In genomic region chr21:38306407-38306806, GRCh38 we compare ENCODE assay signal across 1 cellular context.
TF ChIP-seq lines count a peak whose summit lies in the region.

No MANE protein-coding gene starts in this region.

TF ChIP-seq in A549, 52 proteins besides CTCF, POLR2A, EP300 and RAD21 (continued from another document):
- TF ChIP-seq, protein P1, sequence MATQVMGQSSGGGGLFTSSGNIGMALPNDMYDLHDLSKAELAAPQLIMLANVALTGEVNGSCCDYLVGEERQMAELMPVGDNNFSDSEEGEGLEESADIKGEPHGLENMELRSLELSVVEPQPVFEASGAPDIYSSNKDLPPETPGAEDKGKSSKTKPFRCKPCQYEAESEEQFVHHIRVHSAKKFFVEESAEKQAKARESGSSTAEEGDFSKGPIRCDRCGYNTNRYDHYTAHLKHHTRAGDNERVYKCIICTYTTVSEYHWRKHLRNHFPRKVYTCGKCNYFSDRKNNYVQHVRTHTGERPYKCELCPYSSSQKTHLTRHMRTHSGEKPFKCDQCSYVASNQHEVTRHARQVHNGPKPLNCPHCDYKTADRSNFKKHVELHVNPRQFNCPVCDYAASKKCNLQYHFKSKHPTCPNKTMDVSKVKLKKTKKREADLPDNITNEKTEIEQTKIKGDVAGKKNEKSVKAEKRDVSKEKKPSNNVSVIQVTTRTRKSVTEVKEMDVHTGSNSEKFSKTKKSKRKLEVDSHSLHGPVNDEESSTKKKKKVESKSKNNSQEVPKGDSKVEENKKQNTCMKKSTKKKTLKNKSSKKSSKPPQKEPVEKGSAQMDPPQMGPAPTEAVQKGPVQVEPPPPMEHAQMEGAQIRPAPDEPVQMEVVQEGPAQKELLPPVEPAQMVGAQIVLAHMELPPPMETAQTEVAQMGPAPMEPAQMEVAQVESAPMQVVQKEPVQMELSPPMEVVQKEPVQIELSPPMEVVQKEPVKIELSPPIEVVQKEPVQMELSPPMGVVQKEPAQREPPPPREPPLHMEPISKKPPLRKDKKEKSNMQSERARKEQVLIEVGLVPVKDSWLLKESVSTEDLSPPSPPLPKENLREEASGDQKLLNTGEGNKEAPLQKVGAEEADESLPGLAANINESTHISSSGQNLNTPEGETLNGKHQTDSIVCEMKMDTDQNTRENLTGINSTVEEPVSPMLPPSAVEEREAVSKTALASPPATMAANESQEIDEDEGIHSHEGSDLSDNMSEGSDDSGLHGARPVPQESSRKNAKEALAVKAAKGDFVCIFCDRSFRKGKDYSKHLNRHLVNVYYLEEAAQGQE (IDR thresholded peaks at IDR 0.05): no peak
- TF ChIP-seq CHD4 (IDR thresholded peaks at IDR 0.05; ENCODE audit: borderline replicate concordance) (no peak), KDM1A (IDR thresholded peaks at IDR 0.05; ENCODE audit: low read depth) (no peak), JUNB (IDR thresholded peaks at IDR 0.05) (0 out of 2 replicates have a peak, but pooled peaks have one; percentile 14), CEBPB (IDR thresholded peaks at IDR 0.05) (no peak), ZSCAN20 (CRISPR knock-in tag; IDR thresholded peaks at IDR 0.05) (no peak), KDM5A (IDR thresholded peaks at IDR 0.05) (no peak), HOXA7 (CRISPR knock-in tag; IDR thresholded peaks at IDR 0.05) (no peak)
